10 cellular contexts compared by ENCODE assay signal in the genomic region with DNA sequence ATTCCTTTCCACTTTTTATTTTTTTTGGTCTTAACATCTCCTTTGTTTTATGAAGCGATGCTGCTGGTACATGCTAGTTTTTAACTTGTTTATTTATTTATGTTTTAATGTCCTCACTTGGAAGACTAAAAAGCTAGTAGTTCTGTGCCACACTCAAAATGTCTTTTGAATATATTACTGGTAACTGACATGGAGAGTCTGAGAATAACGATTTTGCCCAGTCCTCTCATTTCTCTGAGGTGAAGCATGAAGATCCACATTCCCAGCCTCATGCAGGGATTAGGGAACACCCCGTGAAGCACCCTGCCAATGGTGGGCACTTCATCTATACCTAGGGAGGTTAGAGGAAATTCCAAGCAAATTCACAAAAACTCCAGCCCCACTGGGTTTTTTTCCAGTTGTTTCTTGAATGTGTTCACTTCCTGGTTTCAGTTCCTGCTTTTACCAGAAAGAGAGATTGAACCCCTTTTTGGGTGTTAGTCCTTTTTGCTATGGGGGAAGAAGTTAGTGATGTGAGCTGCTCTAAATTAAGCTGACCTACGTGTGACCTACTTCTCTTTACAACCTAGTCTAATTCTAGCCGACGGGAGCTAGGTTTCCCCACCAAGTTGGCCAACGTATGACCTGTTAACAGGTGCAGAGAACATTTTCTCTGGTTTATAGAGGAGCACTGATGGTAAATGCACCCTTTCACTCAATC.
DNase-seq lines count a peak whose midpoint lies in the region; ATAC-seq and TF ChIP-seq lines count a peak whose summit lies in the region.
"Had no signal": no experiment of that assay in that cellular context is flagged by ENCODE, and none has a peak within 500 bp of the region (broad histone marks: within the 10 kb centered on the region; RNA-seq: fewer than 3 reads in every experiment).

No MANE protein-coding gene starts in this region.

- POLR2A ChIA-PET in GM10248 (lab: Yijun Ruan, JAX), result no interaction called here

- H3K4me3 ChIP-seq in SJCRH30, result no peak overlapping the region

- H3K27ac ChIP-seq in SJCRH30, result no peak overlapping the region

- no peaks in the 10 kb centered on the region for H3K4me1 ChIP-seq in SJCRH30

- no peak for TF ChIP-seq CTCF in GM10248 (IDR thresholded peaks at IDR 0.05; ENCODE audit: control extremely low read depth, extremely low read depth, low read depth, missing control alignments)

- no peaks in the 10 kb centered on the region for H3K9me3 ChIP-seq in SJCRH30 (replicated peaks)

- no peaks in the 10 kb centered on the region for H3K27me3 ChIP-seq in SJCRH30

- ATAC-seq in GM19463 (IDR thresholded peaks at IDR 0.05; ENCODE audit: unreplicated experiment) (peak; percentile 93), HG03108 (IDR thresholded peaks at IDR 0.05; ENCODE audit: unreplicated experiment) (peak; percentile 86)
- ATAC-seq: activated CD8-positive, alpha-beta memory T cell treated with anti-CD3 and anti-CD28 coated beads, Interleukin-2, amount 10 ng/mL, durations not matched to agents 7 days and 5 days had no signal

- CTCF ChIA-PET in GM10248 (lab: Yijun Ruan, JAX), result interaction anchor here (0.8 to 9.7 kb wide), 8 partner anchors 9 to 79 kb away, joined by 3 to 96 read pairs (median 4); no protein-coding TSS in a partner anchor

- peak; percentile 75 for DNase-seq in GM10248 (ENCODE audit: extremely low spot score)
- DNase-seq in SKM-1 treated with dmso at 0.1 percent for 144 hours (lab: John Stamatoyannopoulos, UW; ENCODE audit: unreplicated experiment), result peak; percentile 91
- DNase-seq in activated naive CD4-positive, alpha-beta T cell treated with Interleukin-2 at 50 U/mL for 16 hours, result no peak
- no peak for DNase-seq in DMS153 treated with DMSO at 0.1 percent for 48 hours (lab: John Stamatoyannopoulos, UW; ENCODE audit: unreplicated experiment)
- no peak for DNase-seq in SJCRH30
- DNase-seq in NCI-H1694 treated with DMSO at 0.1 percent for 48 hours (lab: John Stamatoyannopoulos, UW), result no peak
- DNase-seq: activated CD8-positive, alpha-beta memory T cell treated with anti-CD3 and anti-CD28 coated beads, Interleukin-2, amount 10 ng/mL, durations not matched to agents 7 days and 5 days; NK-92 treated with Interleukin-12 subunit alpha and Interleukin-12 subunit beta, amount 100 ng/mL, for 24 hours had no signal

- no peaks in the 10 kb centered on the region for H3K36me3 ChIP-seq in SJCRH30

Comparison
In these comparisons a context has a peak if more than half of its experiments do, and no peak if none do; other contexts are left out.
1. DNase-seq: peak in GM10248 (single experiment) and SKM-1 treated with dmso at 0.1 percent for 144 hours (single experiment); none in activated naive CD4-positive, alpha-beta T cell treated with Interleukin-2 at 50 U/mL for 16 hours (single experiment), DMS153 treated with DMSO at 0.1 percent for 48 hours (single experiment), SJCRH30 (0 of 2) and NCI-H1694 treated with DMSO at 0.1 percent for 48 hours (single experiment).